In the genomic region with DNA sequence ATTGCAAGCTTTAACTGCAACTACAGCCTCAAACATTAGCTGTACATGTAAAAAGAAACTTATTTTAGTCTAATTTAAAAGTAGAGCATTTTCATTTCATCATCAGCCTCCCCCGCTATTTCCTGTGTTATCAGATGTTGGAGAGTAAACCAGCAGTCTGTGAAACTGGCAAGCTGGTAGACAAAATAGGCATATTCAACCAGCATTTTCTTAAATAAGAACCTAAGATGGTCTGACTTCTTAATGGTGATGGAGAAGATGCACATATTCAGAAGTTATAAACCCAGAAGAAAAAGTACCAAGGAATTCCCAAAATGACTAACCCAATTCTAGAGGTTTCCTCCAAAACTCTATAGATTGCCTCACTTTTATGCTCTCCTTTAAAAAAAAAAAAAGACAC, we compare ENCODE assay signal across 14 cellular contexts. TPM values are rescaled to one million over a fixed set of nuclear protein-coding genes. Genes with fewer than 3 reads are reported as not detected.
A peak's percentile ranks its signal among the peaks of the same experiment; 100 is the strongest.
DNase-seq lines count a peak whose midpoint lies in the region; ATAC-seq lines count a peak whose summit lies in the region.
"Had no signal": no experiment of that assay in that cellular context is flagged by ENCODE, and none has a peak within 500 bp of the region (broad histone marks: within the 10 kb centered on the region; RNA-seq: fewer than 3 reads in every experiment).

No MANE protein-coding gene starts in this region.

- no peaks in the 10 kb centered on the region for H3K27me3 Mint-ChIP-seq in activated CD8-positive, alpha-beta T cell treated with anti-CD3 and anti-CD28 coated beads, Interleukin-2, amount 10 ng/mL, durations not matched to agents 7 days and 5 days (ENCODE audit: low read depth)
- no peaks in the 10 kb centered on the region for H3K27me3 Mint-ChIP-seq in naive thymus-derived CD8-positive, alpha-beta T cell
- H3K27me3 Mint-ChIP-seq: dendritic cell treated with granulocyte-macrophage colony-stimulating factor and Interleukin-4, amounts not matched to agents 40 ng/mL and 50 ng/mL, for 4 days had no signal

- peaks cover 33% of the 10 kb centered on the region for H3K4me1 Mint-ChIP-seq in activated CD8-positive, alpha-beta T cell treated with anti-CD3 and anti-CD28 coated beads, Interleukin-2, amount 10 ng/mL, durations not matched to agents 7 days and 5 days (ENCODE audit: low read depth)
- H3K4me1 Mint-ChIP-seq in naive thymus-derived CD8-positive, alpha-beta T cell = peaks cover 4 to 79% (median 18%) of the 10 kb centered on the region in 4 donors

- no peaks in the 10 kb centered on the region for H3K9me3 ChIP-seq in Karpas-422 (ENCODE audit: low read length)
- H3K9me3 ChIP-seq: A549 had no signal

- peaks cover 18% of the 10 kb centered on the region; the same call in 1 of the 2 replicates for H4K20me1 ChIP-seq in Karpas-422 (ENCODE audit: insufficient read depth, low read depth, low read length)

- ATAC-seq in activated CD4-positive, CD25-positive, alpha-beta regulatory T cell treated with anti-CD3 and anti-CD28 coated beads, Interleukin-2, amount 50 U/mL, for 24 hours = peak; percentile 51 to 53
- ATAC-seq in activated CD8-positive, alpha-beta T cell treated with anti-CD3 and anti-CD28 coated beads, Interleukin-2, amount 10 ng/mL, durations not matched to agents 7 days and 5 days = peak; percentile 69
- peak; percentile 28 to 54 for ATAC-seq in naive thymus-derived CD8-positive, alpha-beta T cell
- no peak for ATAC-seq in HG03432 (IDR thresholded peaks at IDR 0.05; ENCODE audit: unreplicated experiment)
- ATAC-seq: A549 had no signal

- POLR2A ChIA-PET in activated CD8-positive, alpha-beta T cell treated with anti-CD3 and anti-CD28 coated beads, Interleukin-2, amount 10 ng/mL, durations not matched to agents 7 days and 5 days (lab: Charles Lee) = no interaction called here
- POLR2A ChIA-PET in naive thymus-derived CD8-positive, alpha-beta T cell (lab: Charles Lee) = no interaction called here

- H3K27ac Mint-ChIP-seq in activated CD8-positive, alpha-beta T cell treated with anti-CD3 and anti-CD28 coated beads, Interleukin-2, amount 10 ng/mL, durations not matched to agents 7 days and 5 days = peak overlapping the region; percentile 28
- peak overlapping the region in 8 of 10 donors; percentile 9 to 91 (median 48) for H3K27ac Mint-ChIP-seq in naive thymus-derived CD8-positive, alpha-beta T cell
- H3K27ac Mint-ChIP-seq: dendritic cell treated with granulocyte-macrophage colony-stimulating factor and Interleukin-4, amounts not matched to agents 40 ng/mL and 50 ng/mL, for 4 days had no signal

- peaks cover 99% of the 10 kb centered on the region for H3K79me2 ChIP-seq in Karpas-422 (ENCODE audit: low read length)

- H3K36me3 ChIP-seq in Karpas-422 (ENCODE audit: insufficient read depth, low read length) = peaks cover 14% of the 10 kb centered on the region

- H3K27me3 ChIP-seq in Karpas-422 (ENCODE audit: low read length) = no peaks in the 10 kb centered on the region

- H3K4me3 ChIP-seq in Karpas-422 (ENCODE audit: low read length) = peak overlapping the region; percentile 35; the same call in 1 of the 2 replicates
- H3K4me3 ChIP-seq: A549 had no signal

- peak overlapping the region; percentile 87 for H3K4me2 ChIP-seq in Karpas-422 (ENCODE audit: low read depth, low read length, poor library complexity, severe bottlenecking)
- H3K4me2 ChIP-seq: A549 had no signal

- peaks cover 82% of the 10 kb centered on the region for H3K4me1 ChIP-seq in Karpas-422 (ENCODE audit: low read length)
- H3K4me1 ChIP-seq: A549 had no signal

- no peaks in the 10 kb centered on the region for H3K9me2 ChIP-seq in Karpas-422 (replicated peaks; ENCODE audit: insufficient read depth, low read length)

- H3K9me3 Mint-ChIP-seq in activated CD8-positive, alpha-beta T cell treated with anti-CD3 and anti-CD28 coated beads, Interleukin-2, amount 10 ng/mL, durations not matched to agents 7 days and 5 days (ENCODE audit: insufficient read depth) = no peaks in the 10 kb centered on the region
- H3K9me3 Mint-ChIP-seq in naive thymus-derived CD8-positive, alpha-beta T cell = no peaks in the 10 kb centered on the region
- H3K9me3 Mint-ChIP-seq: dendritic cell treated with granulocyte-macrophage colony-stimulating factor and Interleukin-4, amounts not matched to agents 40 ng/mL and 50 ng/mL, for 4 days had no signal

- H3K4me3 Mint-ChIP-seq in activated CD8-positive, alpha-beta T cell treated with anti-CD3 and anti-CD28 coated beads, Interleukin-2, amount 10 ng/mL, durations not matched to agents 7 days and 5 days = peak overlapping the region; percentile 34
- H3K4me3 Mint-ChIP-seq in naive thymus-derived CD8-positive, alpha-beta T cell = peak overlapping the region in 7 of 10 donors; percentile 19 to 74 (median 46)
- H3K4me3 Mint-ChIP-seq: dendritic cell treated with granulocyte-macrophage colony-stimulating factor and Interleukin-4, amounts not matched to agents 40 ng/mL and 50 ng/mL, for 4 days had no signal

- peak overlapping the region; percentile 53 for H3K9ac ChIP-seq in Karpas-422 (ENCODE audit: low read length)

- H3K27ac ChIP-seq in Karpas-422 (ENCODE audit: low read length) = peak overlapping the region; percentile 100
- H3K27ac ChIP-seq: A549 had no signal

- no peaks in the 10 kb centered on the region for H3K36me3 Mint-ChIP-seq in activated CD8-positive, alpha-beta T cell treated with anti-CD3 and anti-CD28 coated beads, Interleukin-2, amount 10 ng/mL, durations not matched to agents 7 days and 5 days (ENCODE audit: low read depth)
- no peaks in the 10 kb centered on the region for H3K36me3 Mint-ChIP-seq in naive thymus-derived CD8-positive, alpha-beta T cell

- no peak overlapping the region for H2AFZ ChIP-seq in Karpas-422 (ENCODE audit: low read length)

- CTCF ChIA-PET in activated CD8-positive, alpha-beta T cell treated with anti-CD3 and anti-CD28 coated beads, Interleukin-2, amount 10 ng/mL, durations not matched to agents 7 days and 5 days (lab: Charles Lee) = interaction anchor here (0.6 to 2.2 kb wide), 3 partner anchors 10 to 54 kb away, joined by 3 to 10 read pairs (median 5); no protein-coding TSS in a partner anchor

- DNase-seq in activated CD4-positive, CD25-positive, alpha-beta regulatory T cell treated with anti-CD3 and anti-CD28 coated beads, Interleukin-2, amount 50 U/mL, for 72 hours = no peak
- peak; percentile 54 for DNase-seq in Karpas-422
- peak; percentile 32 for DNase-seq in activated CD8-positive, alpha-beta T cell treated with anti-CD3 and anti-CD28 coated beads, Interleukin-2, amount 10 ng/mL, durations not matched to agents 7 days and 5 days
- peak in 3 of 10 donors; percentile 11 to 28 (median 15) for DNase-seq in naive thymus-derived CD8-positive, alpha-beta T cell
- no peak for DNase-seq in SIG-M5 (lab: John Stamatoyannopoulos, UW)
- DNase-seq in NCI-H187 (lab: John Stamatoyannopoulos, UW) = no peak
- DNase-seq: amniotic stem cell, mesenchymal stem cell, NCI-H146, NCI-H774 had no signal

RNA-seq across cellular contexts. Expression of a gene that starts 24.9 kb away (rescaled TPM):
- total RNA-seq in Karpas-422 (2014; rRNA removed; shearing (Covaris generic); ENCODE audit: low replicate concordance) = 131 and 162 TPM in 2 replicates
- 1 to 10 TPM; 6.2 to 6.8 TPM for total RNA-seq in activated CD8-positive, alpha-beta T cell treated with anti-CD3 and anti-CD28 coated beads, Interleukin-2, amount 10 ng/mL, durations not matched to agents 7 days and 5 days
- 1 to 10 TPM; 4.7 to 5.2 TPM for total RNA-seq in naive thymus-derived CD8-positive, alpha-beta T cell
- 10 to 100 TPM in 1 of 3 donors, under 1 TPM in 2; 0.77 to 20.2 (median 0.89) TPM for polyA plus RNA-seq in naive thymus-derived CD8-positive, alpha-beta T cell

Comparison
In these comparisons a context has a peak if more than half of its experiments do, and no peak if none do; other contexts are left out.
1. DNase-seq: peak in Karpas-422 (single experiment) and activated CD8-positive, alpha-beta T cell treated with anti-CD3 and anti-CD28 coated beads, Interleukin-2, amount 10 ng/mL, durations not matched to agents 7 days and 5 days (single experiment); none in activated CD4-positive, CD25-positive, alpha-beta regulatory T cell treated with anti-CD3 and anti-CD28 coated beads, Interleukin-2, amount 50 U/mL, for 72 hours (single experiment), SIG-M5 (single experiment) and NCI-H187 (0 of 2).
2. RNA of a gene that starts 24.9 kb away (total RNA-seq): 131 to 162 TPM in Karpas-422; 6.2 to 6.8 TPM in activated CD8-positive, alpha-beta T cell treated with anti-CD3 and anti-CD28 coated beads, Interleukin-2, amount 10 ng/mL, durations not matched to agents 7 days and 5 days and 4.7 to 5.2 TPM in naive thymus-derived CD8-positive, alpha-beta T cell; every median in the first group is over 10 times any median in the second.